In the genomic region with DNA sequence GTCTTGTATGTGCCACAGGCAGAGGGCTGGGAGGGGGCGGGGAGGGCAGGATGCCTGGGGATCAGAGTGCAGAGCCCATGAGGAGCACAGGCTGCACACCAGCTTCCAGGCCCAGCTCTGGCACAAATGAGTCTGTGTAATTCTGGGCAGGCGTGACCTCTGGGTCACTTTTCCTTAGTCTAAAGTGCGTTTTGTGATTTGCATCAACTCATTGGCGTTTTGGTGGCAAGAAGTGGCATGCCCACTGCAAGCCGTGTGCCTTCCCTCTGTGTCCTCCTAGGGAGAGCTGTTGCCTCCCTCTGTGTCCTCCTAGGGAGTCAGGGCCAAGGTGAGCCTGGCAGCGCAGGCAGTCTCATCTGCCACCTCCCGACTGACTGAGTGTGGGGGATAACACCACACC, we compare ENCODE assay signal across 20 cellular contexts. TPM values are rescaled to one million over a fixed set of nuclear protein-coding genes. Genes with fewer than 3 reads are reported as not detected.
DNase-seq lines count a peak whose midpoint lies in the region; ATAC-seq, FAIRE-seq and TF ChIP-seq lines count a peak whose summit lies in the region.
"Had no signal": no experiment of that assay in that cellular context is flagged by ENCODE, and none has a peak within 500 bp of the region (broad histone marks: within the 10 kb centered on the region; RNA-seq: fewer than 3 reads in every experiment).

No MANE protein-coding gene starts in this region.

- H3K23me2 ChIP-seq in H1 (ENCODE audit: low read depth, low read length): no peaks in the 10 kb centered on the region

- RAD21 ChIA-PET in GM12878 (lab: Charles Lee; ENCODE audit: unreplicated experiment): no interaction called here

- H2AFZ ChIP-seq in GM12878 (ENCODE audit: control insufficient read depth, low read depth, low read length) (no peak overlapping the region), H1 (ENCODE audit: low read length) (no peak overlapping the region)

- peak overlapping the region; percentile 24; the same call in 1 of the 2 replicates for H2BK5ac ChIP-seq in H1 (ENCODE audit: low read depth, low read length)

- no peak overlapping the region for H2BK20ac ChIP-seq in H1 (ENCODE audit: low read length)

- no peak overlapping the region for H4K91ac ChIP-seq in H1 (replicated peaks; ENCODE audit: insufficient read length, low read length)

- POLR2A ChIA-PET in GM12878 (lab: Charles Lee): interaction anchor here (0.6 kb wide), 1 partner anchor 222 kb away, joined by 3 read pairs; no protein-coding TSS in a partner anchor
- POLR2A ChIA-PET in H1 (lab: Charles Lee; ENCODE audit: partially characterized antibody): interaction anchor here (0.5 to 3.0 kb wide), 5 partner anchors 10 to 127 kb away, joined by 3 to 11 read pairs (median 6); no protein-coding TSS in a partner anchor
- POLR2A ChIA-PET in GM10248 (lab: Yijun Ruan, JAX): no interaction called here

- H3K4me1 ChIP-seq in GM12878 (ENCODE audit: control insufficient read depth, insufficient read depth, low read length) (no peaks in the 10 kb centered on the region), H1 (replicated peaks in 1 of 4; ENCODE audit: control insufficient read depth in 3 of 4, insufficient read depth in 4 of 4, low read length in 3 of 4) (no peaks in the 10 kb centered on the region), right lobe of liver (peaks cover 0 to 20% (median 10%) of the 10 kb centered on the region in 4 donors)
- H3K4me1 ChIP-seq: BE2C, HAP-1 had no signal

- no peak for ATAC-seq in GM12878
- ATAC-seq in right lobe of liver: peak; percentile 83 to 90 (median 88)

- H3K18ac ChIP-seq in H1 (ENCODE audit: extremely low read depth, low read length): no peak overlapping the region

- no TSS peak for BruUV-seq in GM12878 (replicated peaks; lab: Mats Ljungman, UMichigan)

- SMC1A ChIA-PET in GM12878 (lab: Charles Lee; ENCODE audit: uncharacterized antibody, unreplicated experiment): no interaction called here

- in situ Hi-C loops in GM12878 (cut with MboI) (no loop called here), ACHN (cut with HindIII; ENCODE audit: low pct_ligation_motif_present, low pct_unique_long_range_greater_than_20kb, low sequenced_read_pairs) (no loop called here)

- H3K79me2 ChIP-seq in GM12878 (ENCODE audit: control insufficient read depth, insufficient read depth, low read length) (no peaks in the 10 kb centered on the region), H1 (ENCODE audit: control insufficient read depth in 1 of 2, insufficient read depth in 2 of 2, low read length in 2 of 2) (no peaks in the 10 kb centered on the region)

- no peak overlapping the region for H2BK15ac ChIP-seq in H1 (ENCODE audit: low read length)

- H2BK120ac ChIP-seq in H1 (replicated peaks; ENCODE audit: low read depth, low read length): no peak overlapping the region

- H3K4me2 ChIP-seq in GM12878 (ENCODE audit: control insufficient read depth, insufficient read depth) (no peak overlapping the region), H1 (ENCODE audit: insufficient read depth in 1 of 2, low read depth in 2 of 2, low read length in 2 of 2) (no peak overlapping the region)

- no peaks in the 10 kb centered on the region for H3K9me3 ChIP-seq in GM12878 (replicated peaks; ENCODE audit: control insufficient read depth, insufficient read depth, low read length)
- H3K9me3 ChIP-seq in H1 (ENCODE audit: insufficient read depth in 2 of 2, low read depth in 1 of 2, low read length in 1 of 2): no peaks in the 10 kb centered on the region
- no peaks in the 10 kb centered on the region for H3K9me3 ChIP-seq in right lobe of liver
- H3K9me3 ChIP-seq: BE2C, HAP-1 had no signal

- H3K27ac ChIP-seq in GM12878 (ENCODE audit: control insufficient read depth, insufficient read depth) (no peak overlapping the region), H1 (ENCODE audit: low read depth, low read length) (0 out of 2 replicates have a peak overlapping the region, but pooled peaks have one; percentile 15), right lobe of liver (peak overlapping the region in 1 of 3 donors; percentile 67)
- H3K27ac ChIP-seq: C4-2B had no signal

- H3K14ac ChIP-seq in H1 (ENCODE audit: insufficient read length): no peak overlapping the region

- no peak overlapping the region for H3K4ac ChIP-seq in H1 (replicated peaks; ENCODE audit: insufficient read length, low read depth, low read length)

- H3K9ac ChIP-seq in GM12878 (ENCODE audit: control insufficient read depth, insufficient read depth, low read length) (no peak overlapping the region), H1 (replicated peaks in 1 of 4; ENCODE audit: extremely low read depth in 1 of 4, low read depth in 3 of 4, low read length in 3 of 4) (no peak overlapping the region)

- DNase-seq in GM12878 (ENCODE audit: low read depth, low spot score) (no peak), H1 (ENCODE audit: low read depth in 1 of 2, low spot score in 2 of 2) (no peak), right lobe of liver (peak; percentile 65 to 92 (median 89)), NCI-H1436 treated with DMSO at 0.1 percent for 48 hours (lab: John Stamatoyannopoulos, UW) (no peak), ACHN (no peak), NCI-H1048 (lab: John Stamatoyannopoulos, UW) (no peak), GM10248 (ENCODE audit: extremely low spot score) (no peak)
- DNase-seq: BE2C; CD4-positive, alpha-beta memory T cell; DMS153; DMS79 treated with DMSO at 0.1 percent for 48 hours; EL; GOT3; HFFc6 had no signal

- H3K56ac ChIP-seq in H1 (replicated peaks; ENCODE audit: insufficient read length, low read depth, low read length): no peak overlapping the region

- TF ChIP-seq CTCF in GM12878 (IDR thresholded peaks at IDR 0.05 in 2 of 3, conservative IDR thresholded peaks at IDR 0.05 in 1 of 3; ENCODE audit: control insufficient read depth in 2 of 3, extremely low read depth in 1 of 3, insufficient read depth in 1 of 3, low read depth in 3 of 3, low read length in 3 of 3) (no peak), H1 (IDR thresholded peaks at IDR 0.05; ENCODE audit: control extremely low read depth in 1 of 3, insufficient read depth in 1 of 3, low read depth in 1 of 3, low read length in 3 of 3) (no peak), right lobe of liver (IDR thresholded peaks at IDR 0.05) (no peak), GM10248 (IDR thresholded peaks at IDR 0.05; ENCODE audit: control extremely low read depth, extremely low read depth, low read depth, missing control alignments) (no peak)

- no peak overlapping the region for H2BK12ac ChIP-seq in H1 (ENCODE audit: low read depth, low read length)

- WGBS in GM12878 (ENCODE audit: insufficient coverage, insufficient replicate concordance, low lambda C conversion rate, missing lambda C conversion rate): 89% methylated on average over 7 of the region's 7 CpGs
- WGBS in H1 (ENCODE audit: extremely low coverage in 1 of 2, insufficient coverage in 1 of 2, insufficient read length in 1 of 2, insufficient replicate concordance in 2 of 2, low coverage in 1 of 2, low lambda C conversion rate in 2 of 2, missing lambda C conversion rate in 1 of 2), 2 experiments: 92% methylated on average over 7 of the region's 7 CpGs; no CpG with 5 or more reads in 1 of the 2 experiments
- WGBS in right lobe of liver (ENCODE audit: insufficient coverage, low coverage, low lambda C conversion rate, missing lambda C conversion rate): no CpG with 5 or more reads among the region's 7 CpGs

- CTCF ChIA-PET in GM12878 (lab: Yijun Ruan, JAX): no interaction called here
- CTCF ChIA-PET in H1 (lab: Charles Lee; ENCODE audit: partially characterized antibody): interaction anchor here (0.6 to 1.8 kb wide), 3 partner anchors 14 to 37 kb away, joined by 3 to 5 read pairs (median 4); no protein-coding TSS in a partner anchor
- CTCF ChIA-PET in GM10248 (lab: Yijun Ruan, JAX): interaction anchor here (1.4 to 6.1 kb wide), 3 partner anchors 9 to 14 kb away, joined by 5 to 31 read pairs (median 6); no protein-coding TSS in a partner anchor

- no peak overlapping the region for H3K4me3 ChIP-seq in GM12878
- H3K4me3 ChIP-seq in H1 (ENCODE audit: extremely low read depth in 1 of 4, insufficient read depth in 2 of 4, low read depth in 3 of 4, low read length in 4 of 4): no peak overlapping the region
- H3K4me3 ChIP-seq in right lobe of liver: no peak overlapping the region
- H3K4me3 ChIP-seq: HAP-1 had no signal

- peak overlapping the region; percentile 18; the same call in 1 of the 2 replicates for H4K8ac ChIP-seq in H1 (ENCODE audit: extremely low read depth, insufficient read depth, low read length)

- FAIRE-seq in GM12878 (lab: Jason Lieb, UNC) (no peak), H1 (lab: Jason Lieb, UNC) (no peak)
- FAIRE-seq: A204.1, D721Med, G401.6 had no signal

- intact Hi-C loops in GM12878 (cut with micrococcal nuclease; ENCODE audit: unreplicated experiment): no loop called here
- intact Hi-C loops in right lobe of liver (cut with DNase I): no loop called here

- TF ChIP-seq EP300 in GM12878 (IDR thresholded peaks at IDR 0.05; ENCODE audit: borderline replicate concordance in 1 of 2, control insufficient read depth in 1 of 2, low read depth in 2 of 2, low read length in 2 of 2) (no peak), H1 (IDR thresholded peaks at IDR 0.05; ENCODE audit: borderline replicate concordance in 1 of 2, low read depth in 2 of 2, low read length in 2 of 2) (no peak)

- peaks cover 11 to 27% of the 10 kb centered on the region in 2 experiments for H3K36me3 ChIP-seq in GM12878 (ENCODE audit: control insufficient read depth in 2 of 2, insufficient read depth in 2 of 2, low read length in 1 of 2)
- H3K36me3 ChIP-seq in H1 (ENCODE audit: control insufficient read depth in 2 of 4, insufficient read depth in 4 of 4, low read length in 3 of 4): peaks cover 13 to 36% (median 31%) of the 10 kb centered on the region in 4 experiments; a peak in 7 of 8 replicates
- peaks cover 0 to 43% (median 17%) of the 10 kb centered on the region in 4 donors for H3K36me3 ChIP-seq in right lobe of liver

- no peaks in the 10 kb centered on the region for H3K27me3 ChIP-seq in GM12878 (replicated peaks in 1 of 2; ENCODE audit: control insufficient read depth in 2 of 2, insufficient read depth in 2 of 2, low read length in 1 of 2)
- no peaks in the 10 kb centered on the region for H3K27me3 ChIP-seq in H1 (replicated peaks in 1 of 4; ENCODE audit: control insufficient read depth in 3 of 4, extremely low read depth in 1 of 4, insufficient read depth in 3 of 4, low read length in 3 of 4)
- no peaks in the 10 kb centered on the region for H3K27me3 ChIP-seq in right lobe of liver
- H3K27me3 ChIP-seq: BE2C had no signal

- H4K20me1 ChIP-seq in GM12878 (ENCODE audit: control insufficient read depth, insufficient read depth) (no peaks in the 10 kb centered on the region), H1 (replicated peaks in 1 of 2; ENCODE audit: control insufficient read depth in 1 of 2, insufficient read depth in 2 of 2, low read length in 2 of 2) (peaks cover 0 to 9% of the 10 kb centered on the region in 2 experiments)

- no peak overlapping the region for H4K5ac ChIP-seq in H1 (ENCODE audit: insufficient read length, low read depth, low read length)

- no peak overlapping the region for H3K23ac ChIP-seq in H1 (ENCODE audit: insufficient read length)

- 0 out of 2 replicates have a peak, but pooled peaks have one; percentile 30 for TF ChIP-seq POLR2A in GM12878 (IDR thresholded peaks at IDR 0.05; ENCODE audit: low read depth, low read length)
- TF ChIP-seq POLR2A in H1 (IDR thresholded peaks at IDR 0.05; ENCODE audit: control extremely low read depth in 1 of 2, low read depth in 2 of 2, low read length in 2 of 2): no peak
- no peak for TF ChIP-seq POLR2A in right lobe of liver (IDR thresholded peaks at IDR 0.05)

- no peaks in the 10 kb centered on the region for H3K79me1 ChIP-seq in H1 (ENCODE audit: low read depth, low read length)

- no peak overlapping the region for H2AK5ac ChIP-seq in H1 (ENCODE audit: low read depth, low read length)

- no peak for TF ChIP-seq RAD21 in GM12878 (IDR thresholded peaks at IDR 0.05; ENCODE audit: insufficient read depth, low read depth, low read length)
- TF ChIP-seq RAD21 in H1 (IDR thresholded peaks at IDR 0.05 in 1 of 2, conservative IDR thresholded peaks at IDR 0.05 in 1 of 2; ENCODE audit: low read depth in 2 of 2, low read length in 2 of 2): no peak

RNA-seq across cellular contexts. Expression of gene CHADL, which starts 17.2 kb away (rescaled TPM):
- total RNA-seq in GM12878 (2013; cell fraction: nucleolus; rRNA removed): 0.27 and 0.86 TPM in 2 replicates
- total RNA-seq in GM12878 (2014; rRNA removed): 0.22 TPM in 1 of 2 replicates, not detected in the other
- total RNA-seq in GM12878 (2014; rRNA removed; fragmentation: Illumina TruSeq; extraction: Trizol): not detected in 2 replicates
- not detected in 2 replicates for total RNA-seq in GM12878 (2021)
- not detected for polyA plus RNA-seq in GM12878 (2011; ENCODE audit: low read depth)
- polyA plus RNA-seq in GM12878 (2011; rRNA removed): not detected in 2 replicates
- not detected in 2 replicates for polyA plus RNA-seq in GM12878 (2011; cell fraction: cytosol; rRNA removed)
- not detected in 2 replicates for polyA plus RNA-seq in GM12878 (2011; cell fraction: nucleus; rRNA removed)
- 0.05 and 0.11 TPM in 2 replicates for polyA plus RNA-seq in GM12878 (2012)
- polyA plus RNA-seq in GM12878 (2014; fragmentation: Illumina TruSeq; extraction: Trizol): not detected in 2 replicates
- not detected for polyA plus RNA-seq in GM12878 (2014; fragmentation: Nextera tagmentation; extraction: Ambion mirVana)
- 0.63 TPM in 1 of 2 replicates, not detected in the other for polyA plus RNA-seq in GM12878 (2014; rRNA removed)
- polyA plus RNA-seq in GM12878 (2016; fragmentation: Nextera tagmentation; extraction: Ambion mirVana): under 1 TPM in 1 of 2 experiments, not detected in 1; 0.24 TPM
- polyA minus RNA-seq in GM12878 (2011; rRNA and poly(A)+ RNA removed): not detected in 2 replicates
- not detected in 2 replicates for polyA minus RNA-seq in GM12878 (2011; cell fraction: cytosol; rRNA and poly(A)+ RNA removed)
- 0.12 and 0.19 TPM in 2 replicates for polyA minus RNA-seq in GM12878 (2011; cell fraction: nucleus; rRNA and poly(A)+ RNA removed)
- 0.78 and 0.84 TPM in 2 replicates for total RNA-seq in H1 (2021; fragmentation: NEBNext Ultra II Directional; extraction: Animal tissue kit (Norgen Biotek cat#: 25700))
- polyA plus RNA-seq in H1 (2011; rRNA removed): 1.4 and 2.2 TPM in 2 replicates
- polyA plus RNA-seq in H1 (2011; cell fraction: cytosol; rRNA removed): 0.90 TPM
- 2.2 TPM for polyA plus RNA-seq in H1 (2011; cell fraction: nucleus; rRNA removed)
- 0.17 to 0.53 TPM (median 0.47 TPM) in 4 replicates for polyA plus RNA-seq in H1 (2012, experiment 1 of 2)
- polyA plus RNA-seq in H1 (2012, experiment 2 of 2): 0.73 TPM
- polyA plus RNA-seq in H1 (2013, experiment 1 of 2): 0.57 TPM
- polyA plus RNA-seq in H1 (2013, experiment 2 of 2): 0.55 TPM
- polyA minus RNA-seq in H1 (2011; rRNA and poly(A)+ RNA removed): 0.29 and 0.32 TPM in 2 replicates
- not detected for polyA minus RNA-seq in H1 (2011; cell fraction: cytosol; rRNA and poly(A)+ RNA removed)
- 2.7 TPM for polyA minus RNA-seq in H1 (2011; cell fraction: nucleus; rRNA and poly(A)+ RNA removed)
- 1 to 10 TPM in 3 of 6 experiments, under 1 TPM in 3; 0.75 to 1.5 (median 1.1) TPM for total RNA-seq in right lobe of liver
- total RNA-seq: HT1080 had no signal

RNA-seq across cellular contexts. Expression of gene L3MBTL2, which starts 18.4 kb away (rescaled TPM):
- 23.7 and 27.9 TPM in 2 replicates for total RNA-seq in GM12878 (2013; cell fraction: nucleolus; rRNA removed)
- total RNA-seq in GM12878 (2014; rRNA removed) (28.5 and 31.3 TPM in 2 replicates), GM12878 (2014; rRNA removed; fragmentation: Illumina TruSeq; extraction: Trizol) (23.9 and 25.3 TPM in 2 replicates), GM12878 (2021) (31.6 and 32.9 TPM in 2 replicates), right lobe of liver (10 to 100 TPM in 4 of 6 experiments, 1 to 10 TPM in 2; 6.6 to 11.7 (median 10.4) TPM)
- 9.0 TPM for polyA plus RNA-seq in GM12878 (2011; ENCODE audit: low read depth)
- polyA plus RNA-seq in GM12878 (2011; rRNA removed) (14.8 and 27.9 TPM in 2 replicates), GM12878 (2014; fragmentation: Illumina TruSeq; extraction: Trizol) (23.2 and 27.5 TPM in 2 replicates), GM12878 (2014; fragmentation: Nextera tagmentation; extraction: Ambion mirVana) (10 to 100 TPM; 13.2 to 17.6 TPM), GM12878 (2014; rRNA removed) (32.6 and 33.9 TPM in 2 replicates), GM12878 (2016; fragmentation: Nextera tagmentation; extraction: Ambion mirVana) (10 to 100 TPM; 35.7 to 37.6 TPM), H1 (2011; rRNA removed) (24.9 and 30.1 TPM in 2 replicates)
- 30.5 and 36.3 TPM in 2 replicates for polyA plus RNA-seq in GM12878 (2011; cell fraction: cytosol; rRNA removed)
- polyA plus RNA-seq in GM12878 (2011; cell fraction: nucleus; rRNA removed): 46.5 and 61.6 TPM in 2 replicates
- polyA plus RNA-seq in GM12878 (2012): 15.2 and 16.3 TPM in 2 replicates
- polyA minus RNA-seq in GM12878 (2011; rRNA and poly(A)+ RNA removed): 32.8 and 38.0 TPM in 2 replicates
- polyA minus RNA-seq in GM12878 (2011; cell fraction: cytosol; rRNA and poly(A)+ RNA removed): 10.6 and 11.0 TPM in 2 replicates
- polyA minus RNA-seq in GM12878 (2011; cell fraction: nucleus; rRNA and poly(A)+ RNA removed): 9.1 and 18.8 TPM in 2 replicates
- 23.9 and 24.4 TPM in 2 replicates for total RNA-seq in H1 (2021; fragmentation: NEBNext Ultra II Directional; extraction: Animal tissue kit (Norgen Biotek cat#: 25700))
- polyA plus RNA-seq in H1 (2011; cell fraction: cytosol; rRNA removed): 29.0 TPM
- polyA plus RNA-seq in H1 (2011; cell fraction: nucleus; rRNA removed): 47.9 TPM
- polyA plus RNA-seq in H1 (2012, experiment 1 of 2): 16.7 to 28.2 TPM (median 25.1 TPM) in 4 replicates
- 20.3 TPM for polyA plus RNA-seq in H1 (2012, experiment 2 of 2)
- 15.2 TPM for polyA plus RNA-seq in H1 (2013, experiment 1 of 2)
- 14.0 TPM for polyA plus RNA-seq in H1 (2013, experiment 2 of 2)
- polyA minus RNA-seq in H1 (2011; rRNA and poly(A)+ RNA removed): 34.6 and 35.3 TPM in 2 replicates
- polyA minus RNA-seq in H1 (2011; cell fraction: cytosol; rRNA and poly(A)+ RNA removed): 11.9 TPM
- polyA minus RNA-seq in H1 (2011; cell fraction: nucleus; rRNA and poly(A)+ RNA removed): 18.2 TPM

Comparison
In these comparisons a context has a peak if more than half of its experiments do, and no peak if none do; other contexts are left out.
1. DNase-seq: peak in right lobe of liver (3 of 3); none in GM12878 (single experiment), H1 (0 of 2), NCI-H1436 treated with DMSO at 0.1 percent for 48 hours (single experiment), ACHN (single experiment), NCI-H1048 (single experiment) and GM10248 (single experiment).
2. Of the 37 proteins assayed by ChIP-seq in both GM12878 and H1: peak only in GM12878: POLR2A; only in H1: none; in both: none; in neither: 36.